Comparison of ENCODE assay signal across 19 cellular contexts in the genomic region with DNA sequence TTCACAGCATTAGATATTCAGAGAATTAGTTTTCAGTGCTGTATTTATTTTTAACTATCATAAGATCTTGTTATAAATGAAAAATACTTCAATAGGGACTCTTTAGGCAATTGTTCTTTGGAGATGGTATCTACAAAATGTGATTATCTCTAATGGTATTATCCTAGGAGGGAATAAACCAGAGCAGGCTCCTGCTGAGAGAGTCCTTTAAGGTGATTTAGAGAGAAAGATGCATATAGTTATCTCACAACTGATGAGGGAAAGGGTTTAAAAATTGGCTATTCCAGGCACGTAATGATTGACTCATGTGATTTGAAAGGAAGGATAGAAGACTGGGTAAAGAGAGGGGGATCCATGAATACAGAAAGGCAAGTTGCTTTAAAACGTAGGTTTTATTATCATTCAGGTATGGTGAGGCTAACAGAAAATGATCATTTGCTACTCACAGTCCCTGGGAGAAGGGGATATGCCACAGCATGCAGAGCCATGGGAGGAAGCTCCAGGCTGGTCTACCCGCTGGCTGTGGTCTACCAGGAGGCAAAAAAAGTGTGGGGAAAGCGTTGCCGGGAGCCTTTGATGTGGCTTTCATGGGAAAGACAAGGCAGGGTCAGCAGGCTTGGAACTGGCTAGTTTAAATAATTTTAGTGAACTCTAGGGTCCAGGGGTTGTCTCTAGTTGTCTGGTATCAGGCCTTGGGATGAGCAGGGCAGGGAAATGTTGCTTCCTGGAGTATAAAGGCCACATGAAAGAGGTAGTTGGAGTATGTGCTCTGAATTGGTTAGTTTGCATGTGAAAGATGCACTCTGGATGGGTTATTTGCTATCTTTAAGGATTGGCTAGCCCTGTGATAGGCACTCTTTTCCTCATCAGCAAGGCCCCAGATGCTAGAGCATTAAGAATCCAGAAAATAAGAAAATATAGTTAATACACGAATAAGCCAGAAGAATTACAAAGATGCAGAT.
DNase-seq lines count a peak whose midpoint lies in the region; ATAC-seq and TF ChIP-seq lines count a peak whose summit lies in the region.
"Had no signal": no experiment of that assay in that cellular context is flagged by ENCODE, and none has a peak within 500 bp of the region (broad histone marks: within the 10 kb centered on the region; RNA-seq: fewer than 3 reads in every experiment).

No MANE protein-coding gene starts in this region.

- DNase-seq in GM23338 (ENCODE audit: low spot score) (no peak), NT2/D1 (ENCODE audit: low read depth, low spot score) (peak; percentile 33), endothelial cell (ENCODE audit: low spot score) (no peak), neural progenitor cell (ENCODE audit: low spot score) (peak; percentile 7), OCI-M2 (lab: John Stamatoyannopoulos, UW; ENCODE audit: unreplicated experiment) (no peak), mucosa of descending colon (no peak)
- no peak for DNase-seq in activated T-helper 1 cell treated with anti-CD3 and anti-CD28 coated beads, Interleukin-12 subunit alpha, Interleukin-12 subunit beta, Interleukin-2, Interleukin-4 antibody, amounts not matched to agents 30 ng/mL and 10 ng/mL and 1 ng/mL, durations not matched to agents 14 hours and 24 hours and 36 hours (ENCODE audit: low spot score)
- DNase-seq: CD4-positive, alpha-beta T cell; COR-L47; DMS79; IMR-90; NCI-H1092 treated with DMSO at 0.1 percent for 48 hours; NCI-H1436 treated with DMSO at 0.1 percent for 48 hours; NCI-H2029; NCI-H2227 treated with DMSO at 0.1 percent for 48 hours; NCI-H510A; SJCRH30 had no signal

- H4K20me1 ChIP-seq in GM23338 (replicated peaks; ENCODE audit: insufficient read depth) (no peaks in the 10 kb centered on the region), neural progenitor cell (ENCODE audit: low read depth) (no peaks in the 10 kb centered on the region)

- H3K27me3 ChIP-seq in GM23338 (ENCODE audit: insufficient read depth) (no peaks in the 10 kb centered on the region), NT2/D1 (ENCODE audit: insufficient read depth, insufficient read length) (no peaks in the 10 kb centered on the region), neural progenitor cell (no peaks in the 10 kb centered on the region)
- H3K27me3 ChIP-seq: SJCRH30 had no signal

- H3K9me3 Mint-ChIP-seq in GM23338: peaks cover 76% of the 10 kb centered on the region
- H3K9me3 Mint-ChIP-seq in endothelial cell (ENCODE audit: unreplicated experiment): no peaks in the 10 kb centered on the region
- H3K9me3 Mint-ChIP-seq in neural progenitor cell: no peaks in the 10 kb centered on the region
- peaks cover 5% of the 10 kb centered on the region for H3K9me3 Mint-ChIP-seq in activated T-helper 1 cell treated with anti-CD3 and anti-CD28 coated beads, Interleukin-12 subunit alpha, Interleukin-12 subunit beta, Interleukin-2, Interleukin-4 antibody, amounts not matched to agents 30 ng/mL and 10 ng/mL and 1 ng/mL, durations not matched to agents 14 hours and 24 hours and 36 hours

- intact Hi-C loops in activated T-helper 1 cell treated with anti-CD3 and anti-CD28 coated beads, Interleukin-12 subunit alpha, Interleukin-12 subunit beta, Interleukin-2, Interleukin-4 antibody, amounts not matched to agents 30 ng/mL and 10 ng/mL and 1 ng/mL, durations not matched to agents 14 hours and 24 hours and 36 hours (cut with micrococcal nuclease): no loop called here
- intact Hi-C loops in mucosa of descending colon (cut with DNase I, micrococcal nuclease): no loop called here

- H2AFZ ChIP-seq in GM23338: no peak overlapping the region
- peak overlapping the region; percentile 22 for H2AFZ ChIP-seq in neural progenitor cell (replicated peaks)

- H3K27ac Mint-ChIP-seq in GM23338 (peak overlapping the region; percentile 74; the same call in 1 of the 2 replicates), endothelial cell (ENCODE audit: unreplicated experiment) (peak overlapping the region; percentile 32), neural progenitor cell (no peak overlapping the region)
- no peak overlapping the region for H3K27ac Mint-ChIP-seq in activated T-helper 1 cell treated with anti-CD3 and anti-CD28 coated beads, Interleukin-12 subunit alpha, Interleukin-12 subunit beta, Interleukin-2, Interleukin-4 antibody, amounts not matched to agents 30 ng/mL and 10 ng/mL and 1 ng/mL, durations not matched to agents 14 hours and 24 hours and 36 hours
- H3K27ac Mint-ChIP-seq: CD4-positive, alpha-beta T cell had no signal

- H3K4me2 ChIP-seq in GM23338: no peak overlapping the region
- no peak overlapping the region for H3K4me2 ChIP-seq in neural progenitor cell
- H3K4me2 ChIP-seq: KMS-11 had no signal

- H3K79me2 ChIP-seq in GM23338 (replicated peaks; ENCODE audit: insufficient read depth): no peaks in the 10 kb centered on the region
- H3K79me2 ChIP-seq in neural progenitor cell (ENCODE audit: low read depth): no peaks in the 10 kb centered on the region

- TF ChIP-seq CTCF in GM23338 (conservative IDR thresholded peaks at IDR 0.05; ENCODE audit: low read depth in 2 of 2) (no peak), endothelial cell (IDR thresholded peaks at IDR 0.05; ENCODE audit: unreplicated experiment) (no peak), neural progenitor cell (IDR thresholded peaks at IDR 0.05) (no peak), mucosa of descending colon (IDR thresholded peaks at IDR 0.05) (no peak)

- H3K4me1 ChIP-seq in GM23338 (ENCODE audit: insufficient read depth) (no peaks in the 10 kb centered on the region), NT2/D1 (ENCODE audit: insufficient read depth, insufficient read length) (no peaks in the 10 kb centered on the region), neural progenitor cell (peaks cover 9% of the 10 kb centered on the region), mucosa of descending colon (ENCODE audit: low read depth) (no peaks in the 10 kb centered on the region)
- H3K4me1 ChIP-seq: SJCRH30 had no signal

- H3K9me3 ChIP-seq in NT2/D1 (ENCODE audit: insufficient read depth, low read length) (no peaks in the 10 kb centered on the region), neural progenitor cell (ENCODE audit: low read depth) (no peaks in the 10 kb centered on the region), mucosa of descending colon (no peaks in the 10 kb centered on the region)
- H3K9me3 ChIP-seq: SJCRH30 had no signal

- H3K4me1 Mint-ChIP-seq in GM23338 (peaks cover 28% of the 10 kb centered on the region), endothelial cell (ENCODE audit: unreplicated experiment) (no peaks in the 10 kb centered on the region), neural progenitor cell (peaks cover 15% of the 10 kb centered on the region)
- H3K4me1 Mint-ChIP-seq in activated T-helper 1 cell treated with anti-CD3 and anti-CD28 coated beads, Interleukin-12 subunit alpha, Interleukin-12 subunit beta, Interleukin-2, Interleukin-4 antibody, amounts not matched to agents 30 ng/mL and 10 ng/mL and 1 ng/mL, durations not matched to agents 14 hours and 24 hours and 36 hours (ENCODE audit: low read depth): no peaks in the 10 kb centered on the region

- H3K9ac ChIP-seq in NT2/D1 (ENCODE audit: insufficient read length, low read depth) (no peak overlapping the region), neural progenitor cell (no peak overlapping the region)
- H3K9ac ChIP-seq: KMS-11 had no signal

- no peaks in the 10 kb centered on the region for H3K9me2 ChIP-seq in GM23338 (ENCODE audit: insufficient read depth)

- H3K4me3 Mint-ChIP-seq in GM23338 (no peak overlapping the region), endothelial cell (ENCODE audit: unreplicated experiment) (no peak overlapping the region), neural progenitor cell (no peak overlapping the region)
- no peak overlapping the region for H3K4me3 Mint-ChIP-seq in activated T-helper 1 cell treated with anti-CD3 and anti-CD28 coated beads, Interleukin-12 subunit alpha, Interleukin-12 subunit beta, Interleukin-2, Interleukin-4 antibody, amounts not matched to agents 30 ng/mL and 10 ng/mL and 1 ng/mL, durations not matched to agents 14 hours and 24 hours and 36 hours
- H3K4me3 Mint-ChIP-seq: CD4-positive, alpha-beta T cell had no signal

- H3K36me3 Mint-ChIP-seq in GM23338 (ENCODE audit: low read depth): peaks cover 7% of the 10 kb centered on the region; the same call in 1 of the 3 replicates
- peaks cover 4% of the 10 kb centered on the region for H3K36me3 Mint-ChIP-seq in endothelial cell (ENCODE audit: low read depth, unreplicated experiment)
- no peaks in the 10 kb centered on the region for H3K36me3 Mint-ChIP-seq in neural progenitor cell
- no peaks in the 10 kb centered on the region for H3K36me3 Mint-ChIP-seq in activated T-helper 1 cell treated with anti-CD3 and anti-CD28 coated beads, Interleukin-12 subunit alpha, Interleukin-12 subunit beta, Interleukin-2, Interleukin-4 antibody, amounts not matched to agents 30 ng/mL and 10 ng/mL and 1 ng/mL, durations not matched to agents 14 hours and 24 hours and 36 hours (ENCODE audit: low read depth)

- H3K27ac ChIP-seq in GM23338 (ENCODE audit: low read depth) (no peak overlapping the region), neural progenitor cell (no peak overlapping the region)
- H3K27ac ChIP-seq: KMS-11, SJCRH30 had no signal

- H3K36me3 ChIP-seq in GM23338 (ENCODE audit: insufficient read depth) (peaks cover 4% of the 10 kb centered on the region), NT2/D1 (ENCODE audit: insufficient read depth, insufficient read length, low read length) (no peaks in the 10 kb centered on the region), neural progenitor cell (no peaks in the 10 kb centered on the region), mucosa of descending colon (ENCODE audit: low read depth) (no peaks in the 10 kb centered on the region)
- H3K36me3 ChIP-seq: SJCRH30 had no signal

- peaks cover 3% of the 10 kb centered on the region for H3K27me3 Mint-ChIP-seq in GM23338 (ENCODE audit: insufficient read depth, low read depth, poor library complexity)
- no peaks in the 10 kb centered on the region for H3K27me3 Mint-ChIP-seq in endothelial cell (ENCODE audit: unreplicated experiment)
- H3K27me3 Mint-ChIP-seq in neural progenitor cell (ENCODE audit: insufficient read depth, low read depth): peaks cover 2% of the 10 kb centered on the region
- H3K27me3 Mint-ChIP-seq in activated T-helper 1 cell treated with anti-CD3 and anti-CD28 coated beads, Interleukin-12 subunit alpha, Interleukin-12 subunit beta, Interleukin-2, Interleukin-4 antibody, amounts not matched to agents 30 ng/mL and 10 ng/mL and 1 ng/mL, durations not matched to agents 14 hours and 24 hours and 36 hours (ENCODE audit: insufficient read depth): no peaks in the 10 kb centered on the region
- H3K27me3 Mint-ChIP-seq: CD4-positive, alpha-beta T cell had no signal

- peak; percentile 63 for ATAC-seq in GM23338
- ATAC-seq in GM21381 (IDR thresholded peaks at IDR 0.05; ENCODE audit: unreplicated experiment): no peak
- no peak for ATAC-seq in mucosa of descending colon

- H3K4me3 ChIP-seq in GM23338: no peak overlapping the region
- no peak overlapping the region for H3K4me3 ChIP-seq in NT2/D1 (ENCODE audit: insufficient read length, low read depth)
- H3K4me3 ChIP-seq in neural progenitor cell: no peak overlapping the region
- no peak overlapping the region for H3K4me3 ChIP-seq in mucosa of descending colon
- H3K4me3 ChIP-seq: SJCRH30 had no signal

- H3F3A ChIP-seq in GM23338 (replicated peaks; ENCODE audit: low read depth): no peaks in the 10 kb centered on the region
- H3F3A ChIP-seq in neural progenitor cell (ENCODE audit: low read depth): no peaks in the 10 kb centered on the region

Comparison
In these comparisons a context has a peak if more than half of its experiments do, and no peak if none do; other contexts are left out.
1. DNase-seq: peak in NT2/D1 (single experiment) and neural progenitor cell (single experiment); none in GM23338 (single experiment), endothelial cell (single experiment), activated T-helper 1 cell treated with anti-CD3 and anti-CD28 coated beads, Interleukin-12 subunit alpha, Interleukin-12 subunit beta, Interleukin-2, Interleukin-4 antibody, amounts not matched to agents 30 ng/mL and 10 ng/mL and 1 ng/mL, durations not matched to agents 14 hours and 24 hours and 36 hours (single experiment), OCI-M2 (single experiment) and mucosa of descending colon (0 of 3).
2. H3K27ac Mint-ChIP-seq: peak in GM23338 (single experiment) and endothelial cell (single experiment); none in neural progenitor cell (single experiment) and activated T-helper 1 cell treated with anti-CD3 and anti-CD28 coated beads, Interleukin-12 subunit alpha, Interleukin-12 subunit beta, Interleukin-2, Interleukin-4 antibody, amounts not matched to agents 30 ng/mL and 10 ng/mL and 1 ng/mL, durations not matched to agents 14 hours and 24 hours and 36 hours (single experiment).